21 cellular contexts compared by ENCODE assay signal in genomic region chr7:33287738-33288137, GRCh38.
DNase-seq lines count a peak whose midpoint lies in the region; ATAC-seq, FAIRE-seq and TF ChIP-seq lines count a peak whose summit lies in the region.
"Had no signal": no experiment of that assay in that cellular context is flagged by ENCODE, and none has a peak within 500 bp of the region (broad histone marks: within the 10 kb centered on the region; RNA-seq: fewer than 3 reads in every experiment).

No MANE protein-coding gene starts in this region.

- no peaks in the 10 kb centered on the region for H3K9me3 ChIP-seq in Karpas-422 (ENCODE audit: low read length)
- H3K9me3 ChIP-seq in H1 (ENCODE audit: insufficient read depth in 2 of 2, low read depth in 1 of 2, low read length in 1 of 2) = peaks cover 4 to 5% of the 10 kb centered on the region in 2 experiments; a peak in 3 of 4 replicates
- H3K9me3 ChIP-seq in MM.1S (replicated peaks; ENCODE audit: insufficient read depth, low read length) = no peaks in the 10 kb centered on the region
- H3K9me3 ChIP-seq: SJSA1 had no signal

- H3K4me1 ChIP-seq in Karpas-422 (ENCODE audit: low read length) = no peaks in the 10 kb centered on the region
- H3K4me1 ChIP-seq in H1 (replicated peaks in 1 of 4; ENCODE audit: control insufficient read depth in 3 of 4, insufficient read depth in 4 of 4, low read length in 3 of 4) = no peaks in the 10 kb centered on the region; a peak in 1 of 7 replicates
- no peaks in the 10 kb centered on the region for H3K4me1 ChIP-seq in MM.1S (ENCODE audit: low read length)
- H3K4me1 ChIP-seq: BLaER1, SJSA1 had no signal

- H3K4me2 ChIP-seq in Karpas-422 (ENCODE audit: low read depth, low read length, poor library complexity, severe bottlenecking) (no peak overlapping the region), H1 (ENCODE audit: insufficient read depth in 1 of 2, low read depth in 2 of 2, low read length in 2 of 2) (no peak overlapping the region), MM.1S (ENCODE audit: low read depth, low read length) (no peak overlapping the region)
- H3K4me2 ChIP-seq: BLaER1, GM23338 had no signal

- no peaks in the 10 kb centered on the region for H3K27me3 Mint-ChIP-seq in type B pancreatic cell
- H3K27me3 Mint-ChIP-seq in natural killer cell treated with Interleukin-12 subunit alpha and Interleukin-12 subunit beta and Interleukin-15 and Interleukin-18, amount 100 ng/mL, for 72 hours = no peaks in the 10 kb centered on the region
- H3K27me3 Mint-ChIP-seq: CD4-positive, alpha-beta memory T cell; IgD-negative memory B cell had no signal

- H3K4ac ChIP-seq in H1 (replicated peaks; ENCODE audit: insufficient read length, low read depth, low read length) = no peak overlapping the region

- TF ChIP-seq POLR2A in H1 (IDR thresholded peaks at IDR 0.05; ENCODE audit: control extremely low read depth in 1 of 2, low read depth in 2 of 2, low read length in 2 of 2) = no peak

- DNase-seq in NCI-H748 (lab: John Stamatoyannopoulos, UW; ENCODE audit: unreplicated experiment) (peak; percentile 3), NCI-H748 treated with DMSO at 0.1 percent for 48 hours (lab: John Stamatoyannopoulos, UW) (no peak), Karpas-422 (peak; percentile 41), H1 (ENCODE audit: low read depth in 1 of 2, low spot score in 2 of 2) (no peak), type B pancreatic cell (ENCODE audit: extremely low spot score, unreplicated experiment) (no peak), MM.1S (no peak)
- DNase-seq in natural killer cell treated with Interleukin-12 subunit alpha and Interleukin-12 subunit beta and Interleukin-15 and Interleukin-18, amount 100 ng/mL, for 72 hours (ENCODE audit: low spot score) = no peak
- DNase-seq: CD4-positive, alpha-beta memory T cell; DMS153; NCI-H1417; NCI-H187; NCI-H2107; NCI-H526 had no signal

- no peak for FAIRE-seq in H1 (lab: Jason Lieb, UNC)
- FAIRE-seq: GM12878, HTR-8/SVneo had no signal

- no peak overlapping the region for H4K8ac ChIP-seq in H1 (ENCODE audit: extremely low read depth, insufficient read depth, low read length)

- no peaks in the 10 kb centered on the region for H3K79me2 ChIP-seq in Karpas-422 (ENCODE audit: low read length)
- H3K79me2 ChIP-seq in H1 (ENCODE audit: control insufficient read depth in 1 of 2, insufficient read depth in 2 of 2, low read length in 2 of 2) = no peaks in the 10 kb centered on the region
- no peaks in the 10 kb centered on the region for H3K79me2 ChIP-seq in MM.1S (ENCODE audit: low read length)

- ATAC-seq in natural killer cell treated with Interleukin-12 subunit alpha and Interleukin-12 subunit beta and Interleukin-15 and Interleukin-18, amount 100 ng/mL, for 72 hours = no peak
- ATAC-seq: GM12878, GM23338, HCT116, Panc1 had no signal

- H3K4me1 Mint-ChIP-seq in type B pancreatic cell (ENCODE audit: unreplicated experiment) = peaks cover 4% of the 10 kb centered on the region
- H3K4me1 Mint-ChIP-seq in natural killer cell treated with Interleukin-12 subunit alpha and Interleukin-12 subunit beta and Interleukin-15 and Interleukin-18, amount 100 ng/mL, for 72 hours (ENCODE audit: low read depth in 2 of 2) = no peaks in the 10 kb centered on the region
- H3K4me1 Mint-ChIP-seq: CD4-positive, alpha-beta memory T cell had no signal

- TF ChIP-seq RAD21 in H1 (IDR thresholded peaks at IDR 0.05 in 1 of 2, conservative IDR thresholded peaks at IDR 0.05 in 1 of 2; ENCODE audit: low read depth in 2 of 2, low read length in 2 of 2) = no peak

- no peaks in the 10 kb centered on the region for H4K20me1 ChIP-seq in Karpas-422 (ENCODE audit: insufficient read depth, low read depth, low read length)
- no peaks in the 10 kb centered on the region for H4K20me1 ChIP-seq in H1 (replicated peaks in 1 of 2; ENCODE audit: control insufficient read depth in 1 of 2, insufficient read depth in 2 of 2, low read length in 2 of 2)
- no peaks in the 10 kb centered on the region for H4K20me1 ChIP-seq in MM.1S (ENCODE audit: insufficient read depth, low read length)
- H4K20me1 ChIP-seq: BLaER1 had no signal

- CTCF ChIA-PET in H1 (lab: Charles Lee; ENCODE audit: partially characterized antibody) = interaction anchor here (0.7 kb wide), 1 partner anchor 21 kb away, joined by 4 read pairs; no protein-coding TSS in a partner anchor

- no peaks in the 10 kb centered on the region for H3K36me3 ChIP-seq in Karpas-422 (ENCODE audit: insufficient read depth, low read length)
- peaks cover 0 to 4% (median 0%) of the 10 kb centered on the region in 4 experiments; a peak in 2 of 8 replicates for H3K36me3 ChIP-seq in H1 (ENCODE audit: control insufficient read depth in 2 of 4, insufficient read depth in 4 of 4, low read length in 3 of 4)
- H3K36me3 ChIP-seq in MM.1S (replicated peaks; ENCODE audit: insufficient read depth, low read length) = no peaks in the 10 kb centered on the region
- H3K36me3 ChIP-seq: BLaER1, SJSA1 had no signal

- no peaks in the 10 kb centered on the region for H3K23me2 ChIP-seq in H1 (ENCODE audit: low read depth, low read length)

- H3K79me1 ChIP-seq in H1 (ENCODE audit: low read depth, low read length) = no peaks in the 10 kb centered on the region

- POLR2A ChIA-PET in H1 (lab: Charles Lee; ENCODE audit: partially characterized antibody) = no interaction called here

- peaks cover 8% of the 10 kb centered on the region for H3K36me3 Mint-ChIP-seq in type B pancreatic cell
- peaks cover 22% of the 10 kb centered on the region for H3K36me3 Mint-ChIP-seq in natural killer cell treated with Interleukin-12 subunit alpha and Interleukin-12 subunit beta and Interleukin-15 and Interleukin-18, amount 100 ng/mL, for 72 hours

- TF ChIP-seq EP300 in H1 (IDR thresholded peaks at IDR 0.05; ENCODE audit: borderline replicate concordance in 1 of 2, low read depth in 2 of 2, low read length in 2 of 2) = no peak

- H3K56ac ChIP-seq in H1 (replicated peaks; ENCODE audit: insufficient read length, low read depth, low read length) = no peak overlapping the region

- 89% methylated on average over 3 of the region's 3 CpGs; no CpG with 5 or more reads in 1 of the 2 experiments for WGBS in H1 (ENCODE audit: extremely low coverage in 1 of 2, insufficient coverage in 1 of 2, insufficient read length in 1 of 2, insufficient replicate concordance in 2 of 2, low coverage in 1 of 2, low lambda C conversion rate in 2 of 2, missing lambda C conversion rate in 1 of 2), 2 experiments

- TF ChIP-seq CTCF in H1 (IDR thresholded peaks at IDR 0.05; ENCODE audit: control extremely low read depth in 1 of 3, insufficient read depth in 1 of 3, low read depth in 1 of 3, low read length in 3 of 3) (no peak), type B pancreatic cell (conservative IDR thresholded peaks at IDR 0.05) (no peak), MM.1S (IDR thresholded peaks at IDR 0.05; ENCODE audit: low read length) (no peak)

- H3K18ac ChIP-seq in H1 (ENCODE audit: extremely low read depth, low read length) = no peak overlapping the region

- H4K91ac ChIP-seq in H1 (replicated peaks; ENCODE audit: insufficient read length, low read length) = peak overlapping the region; percentile 74

- no peak overlapping the region for H3K14ac ChIP-seq in H1 (ENCODE audit: insufficient read length)

- no peak overlapping the region for H3K4me3 Mint-ChIP-seq in type B pancreatic cell
- no peak overlapping the region for H3K4me3 Mint-ChIP-seq in natural killer cell treated with Interleukin-12 subunit alpha and Interleukin-12 subunit beta and Interleukin-15 and Interleukin-18, amount 100 ng/mL, for 72 hours
- H3K4me3 Mint-ChIP-seq: CD4-positive, alpha-beta memory T cell; GM23338; IgD-negative memory B cell had no signal

- no peak overlapping the region for H4K5ac ChIP-seq in H1 (ENCODE audit: insufficient read length, low read depth, low read length)

- H3K9me2 ChIP-seq in Karpas-422 (replicated peaks; ENCODE audit: insufficient read depth, low read length) (no peaks in the 10 kb centered on the region), MM.1S (replicated peaks; ENCODE audit: insufficient read depth, low read length) (no peaks in the 10 kb centered on the region)

- H2AFZ ChIP-seq in Karpas-422 (ENCODE audit: low read length) (no peak overlapping the region), H1 (ENCODE audit: low read length) (no peak overlapping the region), MM.1S (ENCODE audit: low read length) (no peak overlapping the region)
- H2AFZ ChIP-seq: GM23338 had no signal

- no peak overlapping the region for H3K23ac ChIP-seq in H1 (ENCODE audit: insufficient read length)

- no peak overlapping the region for H3K9ac ChIP-seq in Karpas-422 (ENCODE audit: low read length)
- H3K9ac ChIP-seq in H1 (replicated peaks in 1 of 4; ENCODE audit: extremely low read depth in 1 of 4, low read depth in 3 of 4, low read length in 3 of 4) = no peak overlapping the region
- no peak overlapping the region for H3K9ac ChIP-seq in MM.1S (ENCODE audit: low read length)
- H3K9ac ChIP-seq: BLaER1 had no signal

- H2BK120ac ChIP-seq in H1 (replicated peaks; ENCODE audit: low read depth, low read length) = peak overlapping the region; percentile 72

- no peak overlapping the region for H2AK5ac ChIP-seq in H1 (ENCODE audit: low read depth, low read length)

- peak overlapping the region; percentile 41 for H3K27ac Mint-ChIP-seq in type B pancreatic cell
- no peak overlapping the region for H3K27ac Mint-ChIP-seq in natural killer cell treated with Interleukin-12 subunit alpha and Interleukin-12 subunit beta and Interleukin-15 and Interleukin-18, amount 100 ng/mL, for 72 hours
- H3K27ac Mint-ChIP-seq: CD4-positive, alpha-beta memory T cell; GM23338; IgD-negative memory B cell had no signal

- peak overlapping the region; percentile 91; the same call in 1 of the 2 replicates for H2BK5ac ChIP-seq in H1 (ENCODE audit: low read depth, low read length)

- H3K9me3 Mint-ChIP-seq in type B pancreatic cell = peaks cover 3% of the 10 kb centered on the region
- peaks cover 10% of the 10 kb centered on the region for H3K9me3 Mint-ChIP-seq in natural killer cell treated with Interleukin-12 subunit alpha and Interleukin-12 subunit beta and Interleukin-15 and Interleukin-18, amount 100 ng/mL, for 72 hours

- H3K4me3 ChIP-seq in Karpas-422 (ENCODE audit: low read length) (no peak overlapping the region), H1 (ENCODE audit: extremely low read depth in 1 of 4, insufficient read depth in 2 of 4, low read depth in 3 of 4, low read length in 4 of 4) (no peak overlapping the region), MM.1S (ENCODE audit: low read length) (no peak overlapping the region)
- H3K4me3 ChIP-seq: BLaER1, GM12878, GM23338, SJSA1 had no signal

- H3K27ac ChIP-seq in Karpas-422 (ENCODE audit: low read length) = no peak overlapping the region
- no peak overlapping the region for H3K27ac ChIP-seq in H1 (ENCODE audit: low read depth, low read length)
- no peak overlapping the region for H3K27ac ChIP-seq in MM.1S (ENCODE audit: low read length)
- H3K27ac ChIP-seq: BLaER1, SJSA1 had no signal

- H3K27me3 ChIP-seq in Karpas-422 (ENCODE audit: low read length) (no peaks in the 10 kb centered on the region), H1 (replicated peaks in 1 of 4; ENCODE audit: control insufficient read depth in 3 of 4, extremely low read depth in 1 of 4, insufficient read depth in 3 of 4, low read length in 3 of 4) (no peaks in the 10 kb centered on the region), MM.1S (replicated peaks; ENCODE audit: insufficient read depth, low read length) (no peaks in the 10 kb centered on the region)
- H3K27me3 ChIP-seq: BLaER1, SJSA1 had no signal

- no peaks in the 10 kb centered on the region for H3F3A ChIP-seq in MM.1S (ENCODE audit: insufficient read depth, low read length)

- no peak overlapping the region for H2BK15ac ChIP-seq in H1 (ENCODE audit: low read length)

- H2BK12ac ChIP-seq in H1 (ENCODE audit: low read depth, low read length) = no peak overlapping the region

- no peak overlapping the region for H2BK20ac ChIP-seq in H1 (ENCODE audit: low read length)

Comparison
In these comparisons a context has a peak if more than half of its experiments do, and no peak if none do; other contexts are left out.
1. DNase-seq: peak in NCI-H748 (single experiment) and Karpas-422 (single experiment); none in NCI-H748 treated with DMSO at 0.1 percent for 48 hours (single experiment), H1 (0 of 2), type B pancreatic cell (single experiment), natural killer cell treated with Interleukin-12 subunit alpha and Interleukin-12 subunit beta and Interleukin-15 and Interleukin-18, amount 100 ng/mL, for 72 hours (single experiment) and MM.1S (single experiment).